In genomic region chr10:100969175-100970075, GRCh38 we compare ENCODE assay signal across 1 cellular context.
A peak's percentile ranks its signal among the peaks of the same experiment; 100 is the strongest.
TF ChIP-seq lines count a peak whose summit lies in the region.

TSS of gene SEMA4G (plus strand) at chr10:100969504. CDS start at chr10:100972913, 3,409 bp downstream.

TF ChIP-seq in HepG2, 621 proteins besides CTCF, POLR2A, EP300 and RAD21 (continued from another document and continues in another):
- TF ChIP-seq ZNF569 (CRISPR knock-in tag; IDR thresholded peaks at IDR 0.05; ENCODE audit: borderline replicate concordance) (0 out of 2 replicates have a peak, but pooled peaks have one; percentile 17), ZNF274 (CRISPR knock-in tag; IDR thresholded peaks at IDR 0.05) (peak; percentile 56; the same call in 1 of the 2 replicates), HBP1 (CRISPR knock-in tag; IDR thresholded peaks at IDR 0.05; ENCODE audit: low read depth) (0 out of 2 replicates have a peak, but pooled peaks have one; percentile 9), ZNF407 (CRISPR knock-in tag; IDR thresholded peaks at IDR 0.05; ENCODE audit: not compliant biosample characterization) (peak; percentile 48), ZNF34 (CRISPR knock-in tag; IDR thresholded peaks at IDR 0.05; ENCODE audit: borderline replicate concordance) (0 out of 2 replicates have a peak, but pooled peaks have one; percentile 34), SALL2 (CRISPR knock-in tag; IDR thresholded peaks at IDR 0.05) (peak; percentile 82; the same call in 1 of the 2 replicates), POGK (CRISPR knock-in tag; conservative IDR thresholded peaks at IDR 0.05) (no peak), ZNF557 (CRISPR knock-in tag; IDR thresholded peaks at IDR 0.05) (peak; percentile 78; the same call in 1 of the 2 replicates), PAWR (CRISPR knock-in tag; IDR thresholded peaks at IDR 0.05; ENCODE audit: borderline replicate concordance) (peak; percentile 36; the same call in 1 of the 2 replicates), WIZ (CRISPR knock-in tag; IDR thresholded peaks at IDR 0.05) (no peak; the same call in 1 of the 2 replicates), CENPX (CRISPR knock-in tag; IDR thresholded peaks at IDR 0.05) (no peak), KDM2A (CRISPR knock-in tag; IDR thresholded peaks at IDR 0.05; ENCODE audit: borderline replicate concordance, low read depth) (peak; percentile 43; the same call in 1 of the 2 replicates), KMT2A (CRISPR knock-in tag; IDR thresholded peaks at IDR 0.05) (no peak), NR2C2 (CRISPR knock-in tag; IDR thresholded peaks at IDR 0.05; ENCODE audit: borderline replicate concordance) (0 out of 2 replicates have a peak, but pooled peaks have one; percentile 49), SOX5 (CRISPR knock-in tag; IDR thresholded peaks at IDR 0.05; ENCODE audit: borderline replicate concordance) (peak; percentile 40; the same call in 1 of the 2 replicates), ZBTB39 (CRISPR knock-in tag; IDR thresholded peaks at IDR 0.05) (peak; percentile 79; the same call in 1 of the 2 replicates), ZNF275 (CRISPR knock-in tag; IDR thresholded peaks at IDR 0.05; ENCODE audit: borderline replicate concordance) (0 out of 2 replicates have a peak, but pooled peaks have one; percentile 39), PAX8 (CRISPR knock-in tag; IDR thresholded peaks at IDR 0.05; ENCODE audit: borderline replicate concordance) (no peak), ZBTB43 (CRISPR knock-in tag; conservative IDR thresholded peaks at IDR 0.05) (0 out of 2 replicates have a peak, but pooled peaks have one; percentile 48), ZNF318 (CRISPR knock-in tag; IDR thresholded peaks at IDR 0.05) (0 out of 2 replicates have a peak, but pooled peaks have one; percentile 13), PBX3 (CRISPR knock-in tag; IDR thresholded peaks at IDR 0.05; ENCODE audit: borderline replicate concordance) (no peak), SRSF1 (optimal IDR thresholded peaks at IDR 0.05; ENCODE audit: low read depth, low read length) (peak; percentile 53), ZBTB7A (CRISPR knock-in tag; IDR thresholded peaks at IDR 0.05) (peak; percentile 99)
